In genomic region chr2:189791338-189792042, GRCh38 we compare ENCODE assay signal across 19 cellular contexts. TPM values are rescaled to one million over a fixed set of nuclear protein-coding genes. Genes with fewer than 3 reads are reported as not detected.
DNase-seq lines count a peak whose midpoint lies in the region; ATAC-seq and TF ChIP-seq lines count a peak whose summit lies in the region.
"Had no signal": no experiment of that assay in that cellular context is flagged by ENCODE, and none has a peak within 500 bp of the region (broad histone marks: within the 10 kb centered on the region; RNA-seq: fewer than 3 reads in every experiment).

No MANE protein-coding gene starts in this region.

- CTCF ChIA-PET in activated CD4-positive, alpha-beta T cell treated with anti-CD3 and anti-CD28 coated beads for 36 hours (lab: Charles Lee) = interaction anchor here (3.7 kb wide), 1 partner anchor 29 kb away, joined by 14 read pairs; the partner anchor contains the start of gene OSGEPL1

- TF ChIP-seq POLR2A in adrenal gland (IDR thresholded peaks at IDR 0.05) = no peak
- TF ChIP-seq POLR2A in transverse colon (IDR thresholded peaks at IDR 0.05) = no peak

- peaks cover 48% of the 10 kb centered on the region for H3K36me3 Mint-ChIP-seq in activated CD4-positive, alpha-beta T cell treated with anti-CD3 and anti-CD28 coated beads for 36 hours (ENCODE audit: low read depth)
- H3K36me3 Mint-ChIP-seq in T-helper 1 cell treated with Interleukin-12 subunit alpha and Interleukin-12 subunit beta and Interleukin-4 antibody, amounts not matched to agents 30 μg/mL and 1 μg/mL, for 36 hours (ENCODE audit: low read depth) = peaks cover 25% of the 10 kb centered on the region
- H3K36me3 Mint-ChIP-seq in effector memory CD8-positive, alpha-beta T cell (ENCODE audit: insufficient read depth) = peaks cover 46% of the 10 kb centered on the region

- TF ChIP-seq CTCF in adrenal gland (IDR thresholded peaks at IDR 0.05) (no peak), transverse colon (IDR thresholded peaks at IDR 0.05) (no peak)

- H3K4me1 Mint-ChIP-seq in activated CD4-positive, alpha-beta T cell treated with anti-CD3 and anti-CD28 coated beads for 36 hours = peaks cover 12% of the 10 kb centered on the region
- peaks cover 12% of the 10 kb centered on the region for H3K4me1 Mint-ChIP-seq in T-helper 1 cell treated with Interleukin-12 subunit alpha and Interleukin-12 subunit beta and Interleukin-4 antibody, amounts not matched to agents 30 μg/mL and 1 μg/mL, for 36 hours (ENCODE audit: low read depth)
- H3K4me1 Mint-ChIP-seq in effector memory CD8-positive, alpha-beta T cell (ENCODE audit: low read depth in 2 of 2) = peaks cover 7 to 23% of the 10 kb centered on the region in 2 donors

- H3K4me3 Mint-ChIP-seq in activated CD4-positive, alpha-beta T cell treated with anti-CD3 and anti-CD28 coated beads for 36 hours = no peak overlapping the region
- no peak overlapping the region for H3K4me3 Mint-ChIP-seq in T-helper 1 cell treated with Interleukin-12 subunit alpha and Interleukin-12 subunit beta and Interleukin-4 antibody, amounts not matched to agents 30 μg/mL and 1 μg/mL, for 36 hours
- H3K4me3 Mint-ChIP-seq in effector memory CD8-positive, alpha-beta T cell = peak overlapping the region; percentile 85 to 86

- 90 to 95% (median 91%) methylated on average over 12 of the region's 12 CpGs for WGBS in adrenal gland, 4 donors
- WGBS in transverse colon (ENCODE audit: low coverage in 1 of 2), 2 donors = 82 to 91% methylated on average over 7 to 12 of the region's 12 CpGs

- no peak for DNase-seq in activated CD4-positive, alpha-beta T cell treated with anti-CD3 and anti-CD28 coated beads for 36 hours
- no peak for DNase-seq in activated CD4-positive, alpha-beta T cell treated with anti-CD3 and anti-CD28 coated beads for 4 hours
- DNase-seq in effector memory CD8-positive, alpha-beta T cell = peak in 2 of 3 experiments; percentile 6 to 32
- DNase-seq in adrenal gland (no peak), transverse colon (no peak), Kasumi-1 (lab: John Stamatoyannopoulos, UW) (no peak)
- DNase-seq: activated effector memory CD4-positive, alpha-beta T cell treated with Interleukin-2 at 50 U/mL for 16 hours; BE2C; colonic mucosa; NCI-H1092 treated with DMSO at 0.1 percent for 48 hours; NCI-H82; retina; stimulated activated naive CD4-positive, alpha-beta T cell treated with Interleukin-2 at 50 U/mL for 16 hours; upper lobe of left lung had no signal

- peaks cover 0 to 17% of the 10 kb centered on the region in 2 donors for H3K36me3 ChIP-seq in adrenal gland (replicated peaks in 1 of 2)
- peaks cover 0 to 15% (median 2%) of the 10 kb centered on the region in 4 donors for H3K36me3 ChIP-seq in transverse colon
- H3K36me3 ChIP-seq: colonic mucosa had no signal

- H3K27ac Mint-ChIP-seq in activated CD4-positive, alpha-beta T cell treated with anti-CD3 and anti-CD28 coated beads for 36 hours = peak overlapping the region; percentile 43
- H3K27ac Mint-ChIP-seq in T-helper 1 cell treated with Interleukin-12 subunit alpha and Interleukin-12 subunit beta and Interleukin-4 antibody, amounts not matched to agents 30 μg/mL and 1 μg/mL, for 36 hours = peak overlapping the region; percentile 36
- peak overlapping the region; percentile 97 for H3K27ac Mint-ChIP-seq in effector memory CD8-positive, alpha-beta T cell

- in situ Hi-C loops in transverse colon (cut with MboI; ENCODE audit: low pct_ligation_motif_present in 1 of 4, low pct_unique_long_range_greater_than_20kb in 1 of 4, low sequenced_read_pairs in 3 of 4) = loop anchor here in 1 of 4 donors (25.0 kb wide), 1 partner anchor 129 kb away; the partner anchor contains the start of genes ANKAR and ASNSD1

- H3K27me3 ChIP-seq in adrenal gland (no peaks in the 10 kb centered on the region), transverse colon (no peaks in the 10 kb centered on the region)
- H3K27me3 ChIP-seq: ascending aorta, BE2C, colonic mucosa, upper lobe of left lung had no signal

- POLR2A ChIA-PET in activated CD4-positive, alpha-beta T cell treated with anti-CD3 and anti-CD28 coated beads for 36 hours (lab: Charles Lee) = no interaction called here

- H3K27ac ChIP-seq in adrenal gland (no peak overlapping the region), transverse colon (no peak overlapping the region)
- H3K27ac ChIP-seq: 22Rv1, ascending aorta, colonic mucosa, SK-N-MC, upper lobe of left lung had no signal

- H3K9me3 Mint-ChIP-seq in activated CD4-positive, alpha-beta T cell treated with anti-CD3 and anti-CD28 coated beads for 36 hours (ENCODE audit: low read depth) = no peaks in the 10 kb centered on the region
- no peaks in the 10 kb centered on the region for H3K9me3 Mint-ChIP-seq in T-helper 1 cell treated with Interleukin-12 subunit alpha and Interleukin-12 subunit beta and Interleukin-4 antibody, amounts not matched to agents 30 μg/mL and 1 μg/mL, for 36 hours
- no peaks in the 10 kb centered on the region for H3K9me3 Mint-ChIP-seq in effector memory CD8-positive, alpha-beta T cell

- H3K4me3 ChIP-seq in adrenal gland (no peak overlapping the region), transverse colon (no peak overlapping the region)
- H3K4me3 ChIP-seq: ascending aorta, colonic mucosa, SK-N-MC, upper lobe of left lung had no signal

- ATAC-seq in activated CD4-positive, alpha-beta T cell treated with anti-CD3 and anti-CD28 coated beads for 36 hours = no peak
- ATAC-seq in GM19351 (IDR thresholded peaks at IDR 0.05; ENCODE audit: unreplicated experiment) = peak; percentile 69
- peak; percentile 89 for ATAC-seq in effector memory CD8-positive, alpha-beta T cell (replicated peaks)

- H3K4me1 ChIP-seq in adrenal gland (replicated peaks in 1 of 2) (no peaks in the 10 kb centered on the region), transverse colon (no peaks in the 10 kb centered on the region)
- H3K4me1 ChIP-seq: ascending aorta, BE2C, colonic mucosa, upper lobe of left lung had no signal

- no peaks in the 10 kb centered on the region for H3K27me3 Mint-ChIP-seq in activated CD4-positive, alpha-beta T cell treated with anti-CD3 and anti-CD28 coated beads for 36 hours
- H3K27me3 Mint-ChIP-seq in T-helper 1 cell treated with Interleukin-12 subunit alpha and Interleukin-12 subunit beta and Interleukin-4 antibody, amounts not matched to agents 30 μg/mL and 1 μg/mL, for 36 hours (ENCODE audit: low read depth) = no peaks in the 10 kb centered on the region
- H3K27me3 Mint-ChIP-seq in effector memory CD8-positive, alpha-beta T cell = no peaks in the 10 kb centered on the region

- intact Hi-C loops in activated CD4-positive, alpha-beta T cell treated with anti-CD3 and anti-CD28 coated beads for 36 hours (cut with DNase I, micrococcal nuclease) = no loop called here
- intact Hi-C loops in adrenal gland (cut with DNase I) = no loop called here
- intact Hi-C loops in transverse colon (cut with DNase I; ENCODE audit: low total_unique reads) = no loop called here

- no peak for TF ChIP-seq EP300 in transverse colon (IDR thresholded peaks at IDR 0.05; ENCODE audit: low read depth)

- H3K9me3 ChIP-seq in adrenal gland (replicated peaks in 1 of 3) (no peaks in the 10 kb centered on the region), transverse colon (no peaks in the 10 kb centered on the region)
- H3K9me3 ChIP-seq: ascending aorta, BE2C, colonic mucosa, upper lobe of left lung had no signal

RNA-seq across cellular contexts. Expression of gene PMS1, which starts 7.2 kb away (rescaled TPM):
- 10 to 100 TPM; 45.8 to 47.4 TPM for total RNA-seq in activated CD4-positive, alpha-beta T cell treated with anti-CD3 and anti-CD28 coated beads for 36 hours
- total RNA-seq in adrenal gland (10 to 100 TPM in 6 of 8 donors, 1 to 10 TPM in 2; 8.0 to 23.8 (median 19.2) TPM), transverse colon (10 to 100 TPM in 2 of 4 donors, 1 to 10 TPM in 2; 5.2 to 19.1 (median 9.7) TPM)
- polyA plus RNA-seq in adrenal gland = 10 to 100 TPM; 13.2 to 32.7 (median 14.2) TPM

RNA-seq across cellular contexts. Expression of gene ORMDL1, which starts 7.4 kb away (rescaled TPM):
- total RNA-seq in activated CD4-positive, alpha-beta T cell treated with anti-CD3 and anti-CD28 coated beads for 36 hours = 10 to 100 TPM; 45.2 to 49.2 TPM
- 100 to 1,000 TPM in 1 of 8 donors, 10 to 100 TPM in 7; 34.7 to 144 (median 48.1) TPM for total RNA-seq in adrenal gland
- polyA plus RNA-seq in adrenal gland = 100 to 1,000 TPM in 2 of 3 donors, 10 to 100 TPM in 1; 80.1 to 272 (median 169) TPM
- 100 to 1,000 TPM in 1 of 4 donors, 10 to 100 TPM in 3; 27.5 to 133 (median 86.5) TPM for total RNA-seq in transverse colon

RNA-seq across cellular contexts. Expression of gene OSGEPL1, which starts 28.9 kb away (rescaled TPM):
- 10 to 100 TPM in 1 of 2 experiments, 1 to 10 TPM in 1; 9.8 to 11.6 TPM for total RNA-seq in activated CD4-positive, alpha-beta T cell treated with anti-CD3 and anti-CD28 coated beads for 36 hours
- total RNA-seq in adrenal gland (10 to 100 TPM in 7 of 8 donors, 1 to 10 TPM in 1; 6.9 to 18.9 (median 14.0) TPM), transverse colon (10 to 100 TPM in 1 of 4 donors, 1 to 10 TPM in 2, not detected in 1; 2.7 to 14.7 (median 5.1) TPM)
- 10 to 100 TPM in 1 of 3 donors, 1 to 10 TPM in 2; 6.3 to 13.6 (median 7.2) TPM for polyA plus RNA-seq in adrenal gland
- total RNA-seq: ascending aorta had no signal

Comparison
In these comparisons a context has a peak if more than half of its experiments do, and no peak if none do; other contexts are left out.
1. DNase-seq: peak in effector memory CD8-positive, alpha-beta T cell (2 of 3); none in activated CD4-positive, alpha-beta T cell treated with anti-CD3 and anti-CD28 coated beads for 36 hours (single experiment), activated CD4-positive, alpha-beta T cell treated with anti-CD3 and anti-CD28 coated beads for 4 hours (0 of 2), adrenal gland (0 of 7), transverse colon (single experiment) and Kasumi-1 (0 of 2).
2. H3K27ac Mint-ChIP-seq: peak in every context shown above with its lines; median percentile 97 in effector memory CD8-positive, alpha-beta T cell; 43 in activated CD4-positive, alpha-beta T cell treated with anti-CD3 and anti-CD28 coated beads for 36 hours; 36 in T-helper 1 cell treated with Interleukin-12 subunit alpha and Interleukin-12 subunit beta and Interleukin-4 antibody, amounts not matched to agents 30 μg/mL and 1 μg/mL, for 36 hours.
3. H3K4me3 Mint-ChIP-seq: peak in effector memory CD8-positive, alpha-beta T cell (2 of 2); none in activated CD4-positive, alpha-beta T cell treated with anti-CD3 and anti-CD28 coated beads for 36 hours (single experiment) and T-helper 1 cell treated with Interleukin-12 subunit alpha and Interleukin-12 subunit beta and Interleukin-4 antibody, amounts not matched to agents 30 μg/mL and 1 μg/mL, for 36 hours (single experiment).